13 cellular contexts compared by ENCODE assay signal in the genomic region with DNA sequence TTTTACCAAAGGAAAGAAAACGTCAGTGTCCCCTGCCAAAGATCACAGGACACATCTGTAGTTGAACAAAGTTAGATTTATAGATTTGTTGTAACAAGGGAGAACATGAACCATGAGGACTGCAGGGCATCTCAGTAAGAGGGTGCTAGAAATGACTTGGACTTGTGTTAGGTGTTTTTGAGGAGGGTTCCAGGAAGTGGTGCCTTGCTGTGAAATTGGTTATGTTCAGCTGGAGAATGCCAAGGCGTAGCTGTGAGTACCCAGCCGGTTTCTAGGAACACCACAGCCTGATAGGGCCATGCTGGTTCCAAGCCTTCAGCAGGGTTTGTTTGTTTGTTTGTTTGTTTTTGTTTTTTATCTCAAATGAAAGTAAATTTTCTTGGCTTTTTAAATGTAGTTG.
"Had no signal": no experiment of that assay in that cellular context is flagged by ENCODE, and none has a peak within 500 bp of the region (broad histone marks: within the 10 kb centered on the region; RNA-seq: fewer than 3 reads in every experiment).

No MANE protein-coding gene starts in this region.

- ATAC-seq: activated CD4-positive, CD25-positive, alpha-beta regulatory T cell treated with anti-CD3 and anti-CD28 coated beads, Interleukin-2, amount 50 U/mL, for 24 hours; lower lobe of right lung; naive thymus-derived CD8-positive, alpha-beta T cell; sciatic nerve; stimulated activated memory B cell treated with anti-CD40 and anti-IgM and Interleukin-4, amounts not matched to agents 10 μg/mL and 1 μg/mL and 100 μg/mL, for 72 hours had no signal

- H3K27ac Mint-ChIP-seq: brain; stimulated activated memory B cell treated with anti-CD40 and anti-IgM and Interleukin-4, amounts not matched to agents 10 μg/mL and 1 μg/mL and 100 μg/mL, for 72 hours had no signal

- H3K9me3 Mint-ChIP-seq: brain; naive thymus-derived CD8-positive, alpha-beta T cell; stimulated activated memory B cell treated with anti-CD40 and anti-IgM and Interleukin-4, amounts not matched to agents 10 μg/mL and 1 μg/mL and 100 μg/mL, for 72 hours had no signal

- H3K4me1 Mint-ChIP-seq: stimulated activated memory B cell treated with anti-CD40 and anti-IgM and Interleukin-4, amounts not matched to agents 10 μg/mL and 1 μg/mL and 100 μg/mL, for 72 hours had no signal

- DNase-seq: caudate nucleus; dorsolateral prefrontal cortex; hypothalamus; lower lobe of right lung; naive thymus-derived CD8-positive, alpha-beta T cell; SK-N-SH; stimulated activated CD4-positive, alpha-beta T cell treated with anti-CD3 and anti-CD28 coated beads, Interleukin-4, amount 100 ng/mL, for 24 hours; substantia nigra; tibial artery had no signal

- H3K36me3 Mint-ChIP-seq: brain; naive thymus-derived CD8-positive, alpha-beta T cell; stimulated activated memory B cell treated with anti-CD40 and anti-IgM and Interleukin-4, amounts not matched to agents 10 μg/mL and 1 μg/mL and 100 μg/mL, for 72 hours had no signal

- H3K27me3 Mint-ChIP-seq: brain; naive thymus-derived CD8-positive, alpha-beta T cell had no signal

- H3K4me3 Mint-ChIP-seq: brain; naive thymus-derived CD8-positive, alpha-beta T cell; stimulated activated memory B cell treated with anti-CD40 and anti-IgM and Interleukin-4, amounts not matched to agents 10 μg/mL and 1 μg/mL and 100 μg/mL, for 72 hours had no signal
